Comparison of ENCODE assay signal across 8 cellular contexts in the genomic region with DNA sequence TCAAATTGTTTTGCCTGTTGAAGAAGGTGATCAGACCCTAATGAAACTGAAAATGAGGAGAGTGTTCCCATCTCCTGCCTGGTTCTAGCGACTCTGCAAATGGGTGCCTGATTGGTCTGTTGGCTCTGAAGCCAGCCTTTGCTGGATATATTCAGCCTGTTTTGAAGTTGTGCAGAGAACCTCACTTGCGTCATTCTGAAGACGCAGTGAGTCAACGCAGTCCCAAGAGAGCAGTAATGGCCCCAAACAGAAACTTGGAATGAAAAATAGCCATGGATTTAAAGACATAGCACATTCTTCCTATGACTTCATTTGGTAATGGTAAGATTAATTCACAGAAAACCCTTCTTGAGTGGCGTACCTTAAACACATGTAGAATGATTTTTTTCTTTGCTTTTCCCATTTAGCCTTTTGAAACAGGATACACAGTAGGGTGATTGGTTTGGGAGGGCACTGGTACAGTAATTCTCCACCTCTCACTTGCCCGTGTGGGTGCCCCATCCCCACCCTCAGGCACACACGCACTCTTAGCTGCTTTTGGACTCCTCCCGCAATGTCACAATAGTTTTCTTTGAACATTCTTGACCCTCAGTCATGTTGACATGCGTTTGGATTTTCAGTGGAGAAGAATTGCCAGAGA. TPM values are rescaled to one million over a fixed set of nuclear protein-coding genes. Genes with fewer than 3 reads are reported as not detected.
DNase-seq lines count a peak whose midpoint lies in the region; ATAC-seq and TF ChIP-seq lines count a peak whose summit lies in the region.
"Had no signal": no experiment of that assay in that cellular context is flagged by ENCODE, and none has a peak within 500 bp of the region (broad histone marks: within the 10 kb centered on the region; RNA-seq: fewer than 3 reads in every experiment).

No MANE protein-coding gene starts in this region.

- peak overlapping the region; percentile 89 for H2BK15ac ChIP-seq in IMR-90 (ENCODE audit: low read depth, low read length)

- peak overlapping the region; percentile 81 for H3K4ac ChIP-seq in IMR-90 (ENCODE audit: low read depth, low read length)

- peak overlapping the region; percentile 37 to 70 for H4K8ac ChIP-seq in IMR-90 (ENCODE audit: low read depth in 2 of 2, low read length in 2 of 2)

- WGBS in IMR-90 (ENCODE audit: extremely low coverage in 2 of 2, insufficient read length in 1 of 2), 2 experiments = no CpG with 5 or more reads among the region's 9 CpGs
- 72 to 77% methylated on average over 9 of the region's 9 CpGs for WGBS in body of pancreas, 2 donors

- H3K9me1 ChIP-seq in IMR-90 (ENCODE audit: insufficient read depth, low read length) = peaks cover 13% of the 10 kb centered on the region

- H3K18ac ChIP-seq in IMR-90 (ENCODE audit: low read depth, low read length) = peak overlapping the region; percentile 87

- in situ Hi-C loops in IMR-90 (cut with MboI; ENCODE audit: low sequenced_read_pairs) = no loop called here

- TF ChIP-seq POLR2A in IMR-90 (IDR thresholded peaks at IDR 0.05; ENCODE audit: low read depth, low read length) (peak; percentile 89), body of pancreas (IDR thresholded peaks at IDR 0.05) (peak in 2 of 3 donors; percentile 31 to 32)

- ATAC-seq in IMR-90 (ENCODE audit: low read depth) (peak; percentile 87), body of pancreas (peak; percentile 72), left lung (peak; percentile 95), HG03280 (IDR thresholded peaks at IDR 0.05; ENCODE audit: unreplicated experiment) (no peak), GM19395 (IDR thresholded peaks at IDR 0.05; ENCODE audit: unreplicated experiment) (no peak), HG03108 (IDR thresholded peaks at IDR 0.05; ENCODE audit: unreplicated experiment) (no peak)

- H3K9me3 ChIP-seq in IMR-90 (ENCODE audit: control insufficient read depth, insufficient read depth, low read length) (no peaks in the 10 kb centered on the region), body of pancreas (no peaks in the 10 kb centered on the region), left lung (no peaks in the 10 kb centered on the region)

- peak overlapping the region; percentile 75 for H3K56ac ChIP-seq in IMR-90 (ENCODE audit: extremely low read depth, insufficient read depth, low read length)

- H3K4me1 ChIP-seq in IMR-90 (ENCODE audit: control insufficient read depth, insufficient read depth, low read length) (peaks cover 22% of the 10 kb centered on the region), body of pancreas (peaks cover 16% of the 10 kb centered on the region), left lung (peaks cover 0 to 13% of the 10 kb centered on the region in 2 donors)

- CTCF ChIA-PET in IMR-90 (lab: Yijun Ruan, JAX) = no interaction called here

- H3K9me3 Mint-ChIP-seq in type B pancreatic cell = peaks cover 5% of the 10 kb centered on the region

- no peaks in the 10 kb centered on the region for H3K36me3 Mint-ChIP-seq in type B pancreatic cell

- no peaks in the 10 kb centered on the region for H3K27me3 ChIP-seq in IMR-90 (ENCODE audit: control insufficient read depth, insufficient read depth, low read length)
- H3K27me3 ChIP-seq in body of pancreas = no peaks in the 10 kb centered on the region
- no peaks in the 10 kb centered on the region for H3K27me3 ChIP-seq in left lung

- intact Hi-C loops in IMR-90 (cut with micrococcal nuclease) = loop anchor here (2.0 kb wide), 2 partner anchors 54 to 66 kb away; partner anchors contain the start of gene ABL1
- intact Hi-C loops in body of pancreas (cut with DNase I) = no loop called here
- intact Hi-C loops in left lung (cut with DNase I) = no loop called here

- H3K27ac Mint-ChIP-seq in type B pancreatic cell = peak overlapping the region; percentile 40
- H3K27ac Mint-ChIP-seq: activated CD4-positive, alpha-beta T cell treated with anti-CD3 and anti-CD28 coated beads, Interleukin-2, amount 10 ng/mL, durations not matched to agents 24 days and 14 days had no signal

- peak overlapping the region; percentile 98 for H4K91ac ChIP-seq in IMR-90 (ENCODE audit: insufficient read depth, low read depth, low read length)

- 0 out of 2 replicates have a peak, but pooled peaks have one; percentile 18 for TF ChIP-seq RAD21 in IMR-90 (IDR thresholded peaks at IDR 0.05; ENCODE audit: low read length)

- H3K23ac ChIP-seq in IMR-90 (ENCODE audit: low read depth, low read length) = peak overlapping the region; percentile 80

- no peaks in the 10 kb centered on the region for H3K36me3 ChIP-seq in IMR-90 (ENCODE audit: control insufficient read depth, insufficient read depth, low read length)
- no peaks in the 10 kb centered on the region for H3K36me3 ChIP-seq in body of pancreas (replicated peaks in 1 of 2; ENCODE audit: insufficient read depth in 1 of 2, low read depth in 2 of 2)
- H3K36me3 ChIP-seq in left lung = no peaks in the 10 kb centered on the region

- peak overlapping the region; percentile 13 for H2AK9ac ChIP-seq in IMR-90 (replicated peaks; ENCODE audit: low read depth, low read length, poor library complexity)

- peak overlapping the region; percentile 89 for H3K4me2 ChIP-seq in IMR-90 (ENCODE audit: low read depth, low read length)

- peak overlapping the region; percentile 90 for H2BK120ac ChIP-seq in IMR-90 (ENCODE audit: low read depth, low read length)

- POLR2A ChIA-PET in IMR-90 (lab: Charles Lee; ENCODE audit: unreplicated experiment) = no interaction called here

- peak overlapping the region; percentile 70 for H2AK5ac ChIP-seq in IMR-90 (ENCODE audit: low read depth, low read length)

- peak overlapping the region; percentile 59; the same call in 1 of the 2 replicates for H4K5ac ChIP-seq in IMR-90 (ENCODE audit: low read depth, low read length)

- H4K20me1 ChIP-seq in IMR-90 (ENCODE audit: insufficient read depth, low read length) = peaks cover 3% of the 10 kb centered on the region; the same call in 1 of the 2 replicates

- peak overlapping the region; percentile 45 for H3K9ac ChIP-seq in IMR-90 (ENCODE audit: low read depth, low read length)

- dilution Hi-C loops in IMR-90 (cut with HindIII; ENCODE audit: low sequenced_read_pairs, unreplicated experiment) = no loop called here

- TF ChIP-seq CTCF in IMR-90 (conservative IDR thresholded peaks at IDR 0.05; ENCODE audit: low read depth, low read length) (no peak), body of pancreas (IDR thresholded peaks at IDR 0.05) (no peak), left lung (IDR thresholded peaks at IDR 0.05) (no peak), type B pancreatic cell (conservative IDR thresholded peaks at IDR 0.05) (no peak)

- peaks cover 24 to 64% of the 10 kb centered on the region in 2 experiments for H3K79me1 ChIP-seq in IMR-90 (ENCODE audit: low read depth in 1 of 2, low read length in 2 of 2)

- H3K4me3 ChIP-seq in IMR-90 (ENCODE audit: insufficient read depth, low read depth, low read length) (peak overlapping the region; percentile 39; the same call in 1 of the 2 replicates), body of pancreas (no peak overlapping the region), left lung (no peak overlapping the region)

- H3K4me3 Mint-ChIP-seq in type B pancreatic cell = peak overlapping the region; percentile 2
- H3K4me3 Mint-ChIP-seq: activated CD4-positive, alpha-beta T cell treated with anti-CD3 and anti-CD28 coated beads, Interleukin-2, amount 10 ng/mL, durations not matched to agents 24 days and 14 days had no signal

- BruUV-seq in IMR-90 (replicated peaks; lab: Mats Ljungman, UMichigan) = no TSS peak

- H3K27ac ChIP-seq in IMR-90 (ENCODE audit: insufficient read depth, low read length) (peak overlapping the region; percentile 97), body of pancreas (peak overlapping the region in 2 of 4 donors; percentile 12 to 45), left lung (peak overlapping the region; percentile 39 to 87)

- H3K27me3 Mint-ChIP-seq in type B pancreatic cell = no peaks in the 10 kb centered on the region

- DNase-seq in IMR-90 (peak; percentile 98), body of pancreas (peak in 3 of 4 donors; percentile 21 to 54 (median 37)), left lung (no peak), type B pancreatic cell (ENCODE audit: extremely low spot score, unreplicated experiment) (no peak)
- DNase-seq: activated CD4-positive, alpha-beta T cell treated with anti-CD3 and anti-CD28 coated beads, Interleukin-2, amount 10 ng/mL, durations not matched to agents 24 days and 14 days had no signal

- H2BK20ac ChIP-seq in IMR-90 (ENCODE audit: low read depth, low read length) = peak overlapping the region; percentile 83

- H2BK5ac ChIP-seq in IMR-90 (ENCODE audit: low read depth, low read length, poor library complexity, severe bottlenecking) = peak overlapping the region; percentile 98

- peaks cover 35% of the 10 kb centered on the region for H3K4me1 Mint-ChIP-seq in type B pancreatic cell (ENCODE audit: unreplicated experiment)

- peak overlapping the region; percentile 72 for H3K14ac ChIP-seq in IMR-90 (replicated peaks; ENCODE audit: low read depth, low read length)

- H2AFZ ChIP-seq in IMR-90 (replicated peaks; ENCODE audit: low read length, poor library complexity) = peak overlapping the region; percentile 25

TF ChIP-seq in IMR-90, 13 proteins besides CTCF, POLR2A, EP300 and RAD21 (continues in another document):
- TF ChIP-seq NFE2L2 (IDR thresholded peaks at IDR 0.05; ENCODE audit: low read depth, low read length) (no peak), CEBPB (IDR thresholded peaks at IDR 0.05; ENCODE audit: low read depth, low read length) (peak; percentile 94), SMC3 (IDR thresholded peaks at IDR 0.05; ENCODE audit: low read depth, low read length) (no peak), MAFK (IDR thresholded peaks at IDR 0.05; ENCODE audit: low read depth, low read length) (0 out of 2 replicates have a peak, but pooled peaks have one; percentile 13), FOS (IDR thresholded peaks at IDR 0.05; ENCODE audit: low read depth, low read length) (peak; percentile 79), RFX5 (IDR thresholded peaks at IDR 0.05; ENCODE audit: low read depth, low read length) (no peak), MAZ (IDR thresholded peaks at IDR 0.05; ENCODE audit: borderline replicate concordance, low read depth, low read length) (peak; percentile 48; the same call in 1 of the 2 replicates)
- TF ChIP-seq, protein P1, sequence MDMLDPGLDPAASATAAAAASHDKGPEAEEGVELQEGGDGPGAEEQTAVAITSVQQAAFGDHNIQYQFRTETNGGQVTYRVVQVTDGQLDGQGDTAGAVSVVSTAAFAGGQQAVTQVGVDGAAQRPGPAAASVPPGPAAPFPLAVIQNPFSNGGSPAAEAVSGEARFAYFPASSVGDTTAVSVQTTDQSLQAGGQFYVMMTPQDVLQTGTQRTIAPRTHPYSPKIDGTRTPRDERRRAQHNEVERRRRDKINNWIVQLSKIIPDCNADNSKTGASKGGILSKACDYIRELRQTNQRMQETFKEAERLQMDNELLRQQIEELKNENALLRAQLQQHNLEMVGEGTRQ (IDR thresholded peaks at IDR 0.05; ENCODE audit: low read depth, low read length) = no peak

RNA-seq across cellular contexts. Expression of gene ABL1, which starts 54.1 kb away (rescaled TPM):
- total RNA-seq in IMR-90 (2012; rRNA removed) = 31.9 and 33.7 TPM in 2 replicates
- 49.1 and 50.7 TPM in 2 replicates for polyA plus RNA-seq in IMR-90 (2012; rRNA removed)
- polyA plus RNA-seq in IMR-90 (2012; cell fraction: cytosol; rRNA removed) = 35.4 and 41.3 TPM in 2 replicates
- polyA plus RNA-seq in IMR-90 (2012; cell fraction: nucleus; rRNA removed; ENCODE audit: low replicate concordance) = 61.9 and 74.7 TPM in 2 replicates
- 10 to 100 TPM; 23.3 to 29.0 TPM for total RNA-seq in body of pancreas
- 10 to 100 TPM; 55.6 to 63.5 TPM for total RNA-seq in left lung
- 66.6 and 91.8 TPM in 2 replicates for total RNA-seq in type B pancreatic cell (ENCODE audit: low replicate concordance)

Comparison
In these comparisons a context has a peak if more than half of its experiments do, and no peak if none do; other contexts are left out.
1. ATAC-seq: peak in IMR-90 (single experiment), body of pancreas (single experiment) and left lung (single experiment); none in HG03280 (single experiment), GM19395 (single experiment) and HG03108 (single experiment).
2. DNase-seq: peak in IMR-90 (single experiment) and body of pancreas (3 of 4); none in left lung (0 of 2) and type B pancreatic cell (single experiment).